Comparison of ENCODE assay signal across 8 cellular contexts in genomic region chr6:117906454-117906904, GRCh38. TPM values are rescaled to one million over a fixed set of nuclear protein-coding genes. Genes with fewer than 3 reads are reported as not detected.
DNase-seq lines count a peak whose midpoint lies in the region; ATAC-seq, FAIRE-seq and TF ChIP-seq lines count a peak whose summit lies in the region.

No MANE protein-coding gene starts in this region.

- ATAC-seq in GM19035 (IDR thresholded peaks at IDR 0.05; ENCODE audit: unreplicated experiment) (peak; percentile 30), HG03175 (IDR thresholded peaks at IDR 0.05; ENCODE audit: unreplicated experiment) (peak; percentile 26)

- no peaks in the 10 kb centered on the region for H3K9me3 Mint-ChIP-seq in chondrocyte (ENCODE audit: low read depth)

- TF ChIP-seq POLR2A in Peyer's patch (IDR thresholded peaks at IDR 0.05) = no peak

- no peak overlapping the region for H3K27ac ChIP-seq in ACC112 (ENCODE audit: low read depth, low read length)
- no peak overlapping the region for H3K27ac ChIP-seq in Peyer's patch

- H3K4me1 ChIP-seq in ACC112 (ENCODE audit: control insufficient read depth, insufficient read depth, low read length, unreplicated experiment) (no peaks in the 10 kb centered on the region), Peyer's patch (peaks cover 0 to 13% (median 6%) of the 10 kb centered on the region in 4 donors)

- no peak overlapping the region for H2AFZ ChIP-seq in ACC112 (ENCODE audit: low read length, unreplicated experiment)

- H3K79me2 ChIP-seq in ACC112 (ENCODE audit: control insufficient read depth, insufficient read depth, low read length, unreplicated experiment) = no peaks in the 10 kb centered on the region

- peak overlapping the region; percentile 69 for H3K4me3 ChIP-seq in ACC112 (ENCODE audit: low read depth, low read length)
- peak overlapping the region in 2 of 4 donors; percentile 56 to 59 for H3K4me3 ChIP-seq in Peyer's patch

- peaks cover 8% of the 10 kb centered on the region for H3K4me1 Mint-ChIP-seq in chondrocyte (ENCODE audit: low read depth)

- peak overlapping the region; percentile 69 for H3K4me3 Mint-ChIP-seq in chondrocyte (ENCODE audit: unreplicated experiment)

- H3K27me3 Mint-ChIP-seq in chondrocyte (ENCODE audit: low read depth) = peaks cover 51% of the 10 kb centered on the region

- FAIRE-seq in HTR-8/SVneo (lab: Jason Lieb, UNC) = no peak

- no peaks in the 10 kb centered on the region for H3K36me3 ChIP-seq in ACC112 (ENCODE audit: insufficient read depth, low read length)
- H3K36me3 ChIP-seq in Peyer's patch = no peaks in the 10 kb centered on the region

- no peak overlapping the region for H3K27ac Mint-ChIP-seq in chondrocyte (ENCODE audit: unreplicated experiment)

- H3K36me3 Mint-ChIP-seq in chondrocyte (ENCODE audit: low read depth) = no peaks in the 10 kb centered on the region

- no peak for TF ChIP-seq CTCF in chondrocyte (IDR thresholded peaks at IDR 0.05)
- no peak for TF ChIP-seq CTCF in Peyer's patch (IDR thresholded peaks at IDR 0.05)

- H3K27me3 ChIP-seq in ACC112 (ENCODE audit: insufficient read depth, low read length) = peaks cover 66% of the 10 kb centered on the region
- H3K27me3 ChIP-seq in Peyer's patch = peaks cover 0 to 21% of the 10 kb centered on the region in 2 donors

- DNase-seq in chondrocyte (ENCODE audit: low spot score) (no peak), pons (ENCODE audit: low spot score) (peak; percentile 15), HTR-8/SVneo (ENCODE audit: insufficient read length, low spot score) (no peak), Peyer's patch (no peak), kidney glomerular epithelial cell (lab: John Stamatoyannopoulos, UW) (no peak)

- no peaks in the 10 kb centered on the region for H3K9me3 ChIP-seq in Peyer's patch

RNA-seq across cellular contexts. Expression of gene SLC35F1, which starts 0.6 kb away (rescaled TPM):
- not detected in 3 replicates for total RNA-seq in chondrocyte
- under 1 TPM in 3 of 4 donors, not detected in 1; 0.28 to 0.53 (median 0.40) TPM for total RNA-seq in Peyer's patch
